In the genomic region with DNA sequence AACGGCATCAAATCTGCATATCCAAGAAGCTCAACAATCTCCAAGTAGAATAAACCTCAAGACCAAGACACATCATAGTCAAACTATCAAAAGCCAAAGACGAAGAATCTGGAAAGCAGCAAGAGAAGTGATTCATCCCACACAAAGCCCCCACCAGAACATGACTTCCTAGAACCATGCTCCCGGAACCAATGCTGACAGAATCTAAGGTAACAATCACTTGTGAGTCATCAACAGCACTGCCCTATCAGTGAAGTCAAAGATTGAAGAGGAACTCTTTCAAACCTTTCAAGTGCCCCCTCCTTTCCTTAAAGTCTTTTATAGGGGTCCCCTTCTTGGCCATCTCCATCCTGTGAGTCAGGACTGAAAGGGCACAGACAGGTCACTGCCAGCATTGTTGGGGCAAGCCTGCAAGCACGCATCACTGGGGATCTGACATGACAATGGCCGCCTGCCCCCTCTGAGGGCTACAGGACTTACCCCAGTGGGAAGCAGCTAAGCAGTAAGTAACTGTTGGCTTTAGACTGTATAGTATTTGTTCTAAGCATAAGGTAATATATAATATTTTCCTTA, we compare ENCODE assay signal across 13 cellular contexts. TPM values are rescaled to one million over a fixed set of nuclear protein-coding genes. Genes with fewer than 3 reads are reported as not detected.
DNase-seq lines count a peak whose midpoint lies in the region; ATAC-seq and TF ChIP-seq lines count a peak whose summit lies in the region.
"Had no signal": no experiment of that assay in that cellular context is flagged by ENCODE, and none has a peak within 500 bp of the region (broad histone marks: within the 10 kb centered on the region; RNA-seq: fewer than 3 reads in every experiment).

A gene (plus strand): TSS at position 242 of the 573 bp plus-strand sequence. CDS start 3,443 bp downstream, outside the sequence.

- no peak for TF ChIP-seq CTCF in HFFc6 (IDR thresholded peaks at IDR 0.05)
- TF ChIP-seq CTCF in fibroblast of the aortic adventitia (IDR thresholded peaks at IDR 0.05; ENCODE audit: insufficient read depth, low read length) = no peak
- TF ChIP-seq CTCF in CD14-positive monocyte (IDR thresholded peaks at IDR 0.05) = no peak

- CTCF ChIA-PET in activated CD8-positive, alpha-beta T cell treated with anti-CD3 and anti-CD28 coated beads, Interleukin-2, amount 10 ng/mL, durations not matched to agents 7 days and 5 days (lab: Charles Lee) = interaction anchor here (0.7 to 2.4 kb wide), 7 partner anchors 12 to 64 kb away, joined by 3 to 13 read pairs (median 4); a partner anchor contains a TSS

- H3K9me3 ChIP-seq in CD4-positive, CD25-positive, alpha-beta regulatory T cell (ENCODE audit: control insufficient read depth in 2 of 2, low read length in 2 of 2) = no peaks in the 10 kb centered on the region
- H3K9me3 ChIP-seq: esophagus squamous epithelium, SJSA1 had no signal

- peaks cover 33% of the 10 kb centered on the region for H3K27me3 Mint-ChIP-seq in CD4-positive, CD25-positive, alpha-beta regulatory T cell
- H3K27me3 Mint-ChIP-seq in HFFc6 (ENCODE audit: insufficient read depth) = peaks cover 22% of the 10 kb centered on the region
- peaks cover 2% of the 10 kb centered on the region for H3K27me3 Mint-ChIP-seq in activated CD8-positive, alpha-beta T cell treated with anti-CD3 and anti-CD28 coated beads, Interleukin-2, amount 10 ng/mL, durations not matched to agents 7 days and 5 days (ENCODE audit: low read depth)
- H3K27me3 Mint-ChIP-seq in CD14-positive monocyte (ENCODE audit: low read depth in 3 of 3) = peaks cover 2 to 7% (median 4%) of the 10 kb centered on the region in 3 donors

- no peak within 1 kb of the TSS for H3K4me3 Mint-ChIP-seq in CD4-positive, CD25-positive, alpha-beta regulatory T cell
- H3K4me3 Mint-ChIP-seq in HFFc6 (no peak within 1 kb of the TSS), CD14-positive monocyte (no peak within 1 kb of the TSS)
- no peak within 1 kb of the TSS for H3K4me3 Mint-ChIP-seq in activated CD8-positive, alpha-beta T cell treated with anti-CD3 and anti-CD28 coated beads, Interleukin-2, amount 10 ng/mL, durations not matched to agents 7 days and 5 days
- H3K4me3 Mint-ChIP-seq: brain had no signal

- peak in 1 of 3 donors; percentile 16 for DNase-seq in CD4-positive, CD25-positive, alpha-beta regulatory T cell
- DNase-seq in HFFc6 = peak; percentile 21
- DNase-seq in activated CD8-positive, alpha-beta T cell treated with anti-CD3 and anti-CD28 coated beads, Interleukin-2, amount 10 ng/mL, durations not matched to agents 7 days and 5 days = peak; percentile 25
- peak; percentile 20 for DNase-seq in fibroblast of the aortic adventitia (ENCODE audit: low read depth)
- no peak for DNase-seq in CD14-positive monocyte (ENCODE audit: low spot score)
- no peak for DNase-seq in NCI-H146 treated with DMSO at 0.1 percent for 48 hours (lab: John Stamatoyannopoulos, UW; ENCODE audit: unreplicated experiment)
- no peak for DNase-seq in NCI-H2171 (lab: John Stamatoyannopoulos, UW)
- DNase-seq: esophagus squamous epithelium, NCI-H446 treated with DMSO at 0.1 percent for 48 hours had no signal

- H3K27me3 ChIP-seq in CD4-positive, CD25-positive, alpha-beta regulatory T cell (ENCODE audit: control insufficient read depth, insufficient read depth, low read length) = peaks cover 7% of the 10 kb centered on the region
- H3K27me3 ChIP-seq: SJSA1 had no signal

- H3K36me3 ChIP-seq in CD4-positive, CD25-positive, alpha-beta regulatory T cell (ENCODE audit: control insufficient read depth, insufficient read depth, low read length) = no peaks in the 10 kb centered on the region
- H3K36me3 ChIP-seq: esophagus squamous epithelium, SJSA1 had no signal

- peak; percentile 43 to 63 for ATAC-seq in CD4-positive, CD25-positive, alpha-beta regulatory T cell (ENCODE audit: low read depth in 2 of 2)
- ATAC-seq in activated CD8-positive, alpha-beta T cell treated with anti-CD3 and anti-CD28 coated beads, Interleukin-2, amount 10 ng/mL, durations not matched to agents 7 days and 5 days = peak; percentile 53
- no peak for ATAC-seq in HG03196 (IDR thresholded peaks at IDR 0.05; ENCODE audit: unreplicated experiment)

- no peaks in the 10 kb centered on the region for H3K9me3 Mint-ChIP-seq in CD4-positive, CD25-positive, alpha-beta regulatory T cell
- H3K9me3 Mint-ChIP-seq in HFFc6 (no peaks in the 10 kb centered on the region), CD14-positive monocyte (no peaks in the 10 kb centered on the region)
- no peaks in the 10 kb centered on the region for H3K9me3 Mint-ChIP-seq in activated CD8-positive, alpha-beta T cell treated with anti-CD3 and anti-CD28 coated beads, Interleukin-2, amount 10 ng/mL, durations not matched to agents 7 days and 5 days (ENCODE audit: insufficient read depth)
- H3K9me3 Mint-ChIP-seq: brain had no signal

- intact Hi-C loops in CD14-positive monocyte (cut with micrococcal nuclease) = no loop called here

- no peak within 1 kb of the TSS for H3K27ac ChIP-seq in CD4-positive, CD25-positive, alpha-beta regulatory T cell (ENCODE audit: insufficient read depth, low read length, poor library complexity, severe bottlenecking)
- H3K27ac ChIP-seq: esophagus squamous epithelium, SJSA1, skin epidermis had no signal

- H3K36me3 Mint-ChIP-seq in CD4-positive, CD25-positive, alpha-beta regulatory T cell = no peaks in the 10 kb centered on the region
- no peaks in the 10 kb centered on the region for H3K36me3 Mint-ChIP-seq in HFFc6 (ENCODE audit: low read depth)
- H3K36me3 Mint-ChIP-seq in activated CD8-positive, alpha-beta T cell treated with anti-CD3 and anti-CD28 coated beads, Interleukin-2, amount 10 ng/mL, durations not matched to agents 7 days and 5 days (ENCODE audit: low read depth) = no peaks in the 10 kb centered on the region
- H3K36me3 Mint-ChIP-seq in CD14-positive monocyte = no peaks in the 10 kb centered on the region
- H3K36me3 Mint-ChIP-seq: brain had no signal

- peak within 1 kb of the TSS in 1 of 3 donors; percentile 50 for H3K27ac Mint-ChIP-seq in CD4-positive, CD25-positive, alpha-beta regulatory T cell
- H3K27ac Mint-ChIP-seq in HFFc6 = no peak within 1 kb of the TSS
- no peak within 1 kb of the TSS for H3K27ac Mint-ChIP-seq in activated CD8-positive, alpha-beta T cell treated with anti-CD3 and anti-CD28 coated beads, Interleukin-2, amount 10 ng/mL, durations not matched to agents 7 days and 5 days
- no peak within 1 kb of the TSS for H3K27ac Mint-ChIP-seq in CD14-positive monocyte
- H3K27ac Mint-ChIP-seq: brain had no signal

- POLR2A ChIA-PET in activated CD8-positive, alpha-beta T cell treated with anti-CD3 and anti-CD28 coated beads, Interleukin-2, amount 10 ng/mL, durations not matched to agents 7 days and 5 days (lab: Charles Lee) = no interaction called here

- H3K4me1 ChIP-seq in CD4-positive, CD25-positive, alpha-beta regulatory T cell (ENCODE audit: control insufficient read depth, insufficient read depth, low read length, poor library complexity, severe bottlenecking) = no peaks in the 10 kb centered on the region
- H3K4me1 ChIP-seq: esophagus squamous epithelium had no signal

- peaks cover 0 to 6% (median 2%) of the 10 kb centered on the region in 4 donors for H3K4me1 Mint-ChIP-seq in CD4-positive, CD25-positive, alpha-beta regulatory T cell
- H3K4me1 Mint-ChIP-seq in HFFc6 (ENCODE audit: low read depth) (peaks cover 16% of the 10 kb centered on the region), CD14-positive monocyte (no peaks in the 10 kb centered on the region)
- peaks cover 19% of the 10 kb centered on the region for H3K4me1 Mint-ChIP-seq in activated CD8-positive, alpha-beta T cell treated with anti-CD3 and anti-CD28 coated beads, Interleukin-2, amount 10 ng/mL, durations not matched to agents 7 days and 5 days (ENCODE audit: low read depth)
- H3K4me1 Mint-ChIP-seq: brain had no signal

- H3K4me3 ChIP-seq in CD4-positive, CD25-positive, alpha-beta regulatory T cell (ENCODE audit: low read depth, low read length) = no peak within 1 kb of the TSS
- no peak within 1 kb of the TSS for H3K4me3 ChIP-seq in fibroblast of the aortic adventitia (ENCODE audit: low read depth, low read length)
- H3K4me3 ChIP-seq: esophagus squamous epithelium, SJSA1, skin epidermis had no signal

RNA-seq across cellular contexts. Expression of the gene that starts here (rescaled TPM):
- total RNA-seq in CD4-positive, CD25-positive, alpha-beta regulatory T cell = not detected
- polyA plus RNA-seq in CD4-positive, CD25-positive, alpha-beta regulatory T cell = not detected
- total RNA-seq in HFFc6 (2021; fragmentation: NEBNext Ultra II Directional; extraction: Animal tissue kit (Norgen Biotek cat#: 25700)) = not detected
- total RNA-seq in activated CD8-positive, alpha-beta T cell treated with anti-CD3 and anti-CD28 coated beads, Interleukin-2, amount 10 ng/mL, durations not matched to agents 7 days and 5 days = not detected
- not detected in 2 replicates for total RNA-seq in fibroblast of the aortic adventitia (ENCODE audit: low replicate concordance)
- not detected for polyA plus RNA-seq in CD14-positive monocyte
- total RNA-seq: esophagus squamous epithelium had no signal

Comparison
In these comparisons a context has a peak if more than half of its experiments do, and no peak if none do; other contexts are left out.
1. Peak in ATAC-seq in CD4-positive, CD25-positive, alpha-beta regulatory T cell; RNA of the gene not detected or under 1 TPM.
2. Peak in DNase-seq in HFFc6; RNA of the gene not detected or under 1 TPM.
3. Peak in DNase-seq and ATAC-seq in activated CD8-positive, alpha-beta T cell treated with anti-CD3 and anti-CD28 coated beads, Interleukin-2, amount 10 ng/mL, durations not matched to agents 7 days and 5 days; RNA of the gene not detected or under 1 TPM.
4. Peak in DNase-seq in fibroblast of the aortic adventitia; RNA of the gene not detected or under 1 TPM.